8 cellular contexts compared by ENCODE assay signal in the genomic region with DNA sequence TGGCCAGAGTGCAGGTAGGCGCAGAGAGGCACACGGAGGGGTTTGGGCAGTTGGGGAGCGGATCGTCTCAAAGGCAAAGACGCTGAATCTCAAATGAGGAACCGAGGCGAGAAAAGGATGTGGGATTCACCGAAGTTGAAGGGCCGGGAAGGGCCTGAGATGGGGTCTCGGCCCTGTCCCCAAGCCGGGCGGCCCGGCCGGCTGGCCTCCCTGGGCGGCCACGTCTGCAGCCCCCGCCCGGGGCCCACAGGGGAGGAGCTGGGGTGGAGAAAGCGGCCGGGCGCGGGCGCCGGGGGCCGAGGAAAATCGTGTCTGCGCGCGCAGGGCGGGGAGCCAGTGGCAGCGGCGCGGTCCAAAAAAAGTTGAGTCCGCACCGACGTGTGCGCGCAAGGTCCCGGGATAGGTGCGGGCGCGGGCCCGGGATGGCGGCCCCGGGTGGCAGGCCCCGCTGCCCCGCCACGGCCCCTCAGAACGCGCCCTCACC. TPM values are rescaled to one million over a fixed set of nuclear protein-coding genes. Genes with fewer than 3 reads are reported as not detected.
DNase-seq lines count a peak whose midpoint lies in the region; ATAC-seq and TF ChIP-seq lines count a peak whose summit lies in the region.

No MANE protein-coding gene starts in this region.

- no peak for TF ChIP-seq EP300 in stomach (IDR thresholded peaks at IDR 0.05)

- H3K27me3 ChIP-seq in A673 (replicated peaks; ENCODE audit: insufficient read depth, low read depth, low read length, poor library complexity) (no peaks in the 10 kb centered on the region), stomach (no peaks in the 10 kb centered on the region)

- intact Hi-C loops in A673 (cut with micrococcal nuclease; ENCODE audit: unreplicated experiment) (no loop called here), stomach (cut with DNase I; ENCODE audit: low total_unique reads) (no loop called here)

- POLR2A ChIA-PET in A673 (lab: Charles Lee; ENCODE audit: low non-redundant PET) = no interaction called here

- peak overlapping the region; percentile 68 for H3K4me3 ChIP-seq in A673 (ENCODE audit: low read depth, low read length, poor library complexity, severe bottlenecking)
- peak overlapping the region; percentile 84 for H3K4me3 ChIP-seq in choroid plexus epithelial cell (ENCODE audit: low read depth, low read length)
- peak overlapping the region; percentile 74 to 98 (median 86) for H3K4me3 ChIP-seq in stomach

- DNase-seq in A673 (ENCODE audit: low spot score) (peak; percentile 42), choroid plexus epithelial cell (ENCODE audit: low read depth) (peak; percentile 28), left lobe of liver (ENCODE audit: low spot score) (no peak), stomach (peak; percentile 43), midbrain (lab: John Stamatoyannopoulos, UW) (no peak)

- H3K4me1 ChIP-seq in A673 (ENCODE audit: insufficient read depth, low read length, poor library complexity, severe bottlenecking) (peaks cover 19% of the 10 kb centered on the region), stomach (peaks cover 42 to 58% (median 50%) of the 10 kb centered on the region in 4 donors)

- H3K9me3 ChIP-seq in A673 (ENCODE audit: low read depth, low read length, poor library complexity, severe bottlenecking) = no peaks in the 10 kb centered on the region
- H3K9me3 ChIP-seq in stomach = no peaks in the 10 kb centered on the region

- H3K36me3 ChIP-seq in A673 (ENCODE audit: insufficient read depth, low read length, poor library complexity, severe bottlenecking) (no peaks in the 10 kb centered on the region), stomach (peaks cover 1 to 5% (median 4%) of the 10 kb centered on the region in 4 donors)

- TF ChIP-seq CTCF in A673 (conservative IDR thresholded peaks at IDR 0.05; ENCODE audit: low read depth, low read length) (no peak), choroid plexus epithelial cell (conservative IDR thresholded peaks at IDR 0.05; ENCODE audit: low read depth, low read length) (no peak), stomach (IDR thresholded peaks at IDR 0.05) (no peak)

- BruUV-seq in A673 (replicated peaks; lab: Mats Ljungman, UMichigan) = no TSS peak

- ATAC-seq in GM18873 (IDR thresholded peaks at IDR 0.05; ENCODE audit: low FRiP score, unreplicated experiment) = peak; percentile 10
- ATAC-seq in HG03097 (IDR thresholded peaks at IDR 0.05; ENCODE audit: low FRiP score, unreplicated experiment) = peak; percentile 24
- ATAC-seq in SK-N-SH treated with all-trans-retinoic acid at 6 μM for 48 hours = peak; percentile 50
- ATAC-seq in left lobe of liver = peak; percentile 47

- WGBS in stomach, 5 donors = 0 to 3% (median 1%) methylated on average over 22 to 50 of the region's 50 CpGs

- TF ChIP-seq POLR2A in stomach (IDR thresholded peaks at IDR 0.05) = no peak

- H3K27ac ChIP-seq in A673 (ENCODE audit: low read depth, low read length, poor library complexity, severe bottlenecking) (peak overlapping the region; percentile 87), stomach (peak overlapping the region; percentile 90 to 98 (median 95))

- CTCF ChIA-PET in A673 (lab: Charles Lee) = no interaction called here

TF ChIP-seq in SK-N-SH treated with all-trans-retinoic acid at 6 μM for 48 hours, 23 proteins besides CTCF, POLR2A, EP300 and RAD21:
- no peak for TF ChIP-seq SNAI2 (CRISPR knock-in tag; IDR thresholded peaks at IDR 0.05)
- no peak for TF ChIP-seq ISL1 (CRISPR knock-in tag; IDR thresholded peaks at IDR 0.05)
- TF ChIP-seq, protein P1, sequence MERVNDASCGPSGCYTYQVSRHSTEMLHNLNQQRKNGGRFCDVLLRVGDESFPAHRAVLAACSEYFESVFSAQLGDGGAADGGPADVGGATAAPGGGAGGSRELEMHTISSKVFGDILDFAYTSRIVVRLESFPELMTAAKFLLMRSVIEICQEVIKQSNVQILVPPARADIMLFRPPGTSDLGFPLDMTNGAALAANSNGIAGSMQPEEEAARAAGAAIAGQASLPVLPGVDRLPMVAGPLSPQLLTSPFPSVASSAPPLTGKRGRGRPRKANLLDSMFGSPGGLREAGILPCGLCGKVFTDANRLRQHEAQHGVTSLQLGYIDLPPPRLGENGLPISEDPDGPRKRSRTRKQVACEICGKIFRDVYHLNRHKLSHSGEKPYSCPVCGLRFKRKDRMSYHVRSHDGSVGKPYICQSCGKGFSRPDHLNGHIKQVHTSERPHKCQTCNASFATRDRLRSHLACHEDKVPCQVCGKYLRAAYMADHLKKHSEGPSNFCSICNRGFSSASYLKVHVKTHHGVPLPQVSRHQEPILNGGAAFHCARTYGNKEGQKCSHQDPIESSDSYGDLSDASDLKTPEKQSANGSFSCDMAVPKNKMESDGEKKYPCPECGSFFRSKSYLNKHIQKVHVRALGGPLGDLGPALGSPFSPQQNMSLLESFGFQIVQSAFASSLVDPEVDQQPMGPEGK (CRISPR knock-in tag; IDR thresholded peaks at IDR 0.05; ENCODE audit: borderline replicate concordance) = no peak
- TF ChIP-seq, protein P2, sequence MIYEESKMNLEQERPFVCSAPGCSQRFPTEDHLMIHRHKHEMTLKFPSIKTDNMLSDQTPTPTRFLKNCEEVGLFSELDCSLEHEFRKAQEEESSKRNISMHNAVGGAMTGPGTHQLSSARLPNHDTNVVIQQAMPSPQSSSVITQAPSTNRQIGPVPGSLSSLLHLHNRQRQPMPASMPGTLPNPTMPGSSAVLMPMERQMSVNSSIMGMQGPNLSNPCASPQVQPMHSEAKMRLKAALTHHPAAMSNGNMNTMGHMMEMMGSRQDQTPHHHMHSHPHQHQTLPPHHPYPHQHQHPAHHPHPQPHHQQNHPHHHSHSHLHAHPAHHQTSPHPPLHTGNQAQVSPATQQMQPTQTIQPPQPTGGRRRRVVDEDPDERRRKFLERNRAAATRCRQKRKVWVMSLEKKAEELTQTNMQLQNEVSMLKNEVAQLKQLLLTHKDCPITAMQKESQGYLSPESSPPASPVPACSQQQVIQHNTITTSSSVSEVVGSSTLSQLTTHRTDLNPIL (CRISPR knock-in tag; IDR thresholded peaks at IDR 0.05; ENCODE audit: low read depth) = no peak
- no peak for TF ChIP-seq GLIS3 (CRISPR knock-in tag; IDR thresholded peaks at IDR 0.05)
- TF ChIP-seq RARB (CRISPR knock-in tag; IDR thresholded peaks at IDR 0.05) = no peak
- TF ChIP-seq ZNF565 (CRISPR knock-in tag; conservative IDR thresholded peaks at IDR 0.05; ENCODE audit: low read depth) = no peak
- no peak for TF ChIP-seq ESRRG (CRISPR knock-in tag; IDR thresholded peaks at IDR 0.05)
- TF ChIP-seq, protein P3, sequence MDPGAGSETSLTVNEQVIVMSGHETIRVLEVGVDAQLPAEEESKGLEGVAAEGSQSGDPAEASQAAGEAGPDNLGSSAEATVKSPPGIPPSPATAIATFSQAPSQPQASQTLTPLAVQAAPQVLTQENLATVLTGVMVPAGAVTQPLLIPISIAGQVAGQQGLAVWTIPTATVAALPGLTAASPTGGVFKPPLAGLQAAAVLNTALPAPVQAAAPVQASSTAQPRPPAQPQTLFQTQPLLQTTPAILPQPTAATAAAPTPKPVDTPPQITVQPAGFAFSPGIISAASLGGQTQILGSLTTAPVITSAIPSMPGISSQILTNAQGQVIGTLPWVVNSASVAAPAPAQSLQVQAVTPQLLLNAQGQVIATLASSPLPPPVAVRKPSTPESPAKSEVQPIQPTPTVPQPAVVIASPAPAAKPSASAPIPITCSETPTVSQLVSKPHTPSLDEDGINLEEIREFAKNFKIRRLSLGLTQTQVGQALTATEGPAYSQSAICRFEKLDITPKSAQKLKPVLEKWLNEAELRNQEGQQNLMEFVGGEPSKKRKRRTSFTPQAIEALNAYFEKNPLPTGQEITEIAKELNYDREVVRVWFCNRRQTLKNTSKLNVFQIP (CRISPR knock-in tag; IDR thresholded peaks at IDR 0.05; ENCODE audit: borderline replicate concordance, low read depth) = no peak
- no peak for TF ChIP-seq OSR1 (CRISPR knock-in tag; IDR thresholded peaks at IDR 0.05)
- TF ChIP-seq CSDC2 (CRISPR knock-in tag; IDR thresholded peaks at IDR 0.05) = no peak
- TF ChIP-seq ZFP30 (CRISPR knock-in tag; IDR thresholded peaks at IDR 0.05) = no peak
- no peak for TF ChIP-seq BACH2 (CRISPR knock-in tag; IDR thresholded peaks at IDR 0.05; ENCODE audit: borderline replicate concordance)

RNA-seq across cellular contexts. Expression of a gene that starts 0.4 kb away (rescaled TPM):
- total RNA-seq in A673 (2021) (41.9 and 47.6 TPM in 2 replicates), left lobe of liver (20.1 TPM), stomach (100 to 1,000 TPM in 1 of 5 donors, 10 to 100 TPM in 4; 12.7 to 136 (median 25.9) TPM)
- 10 to 100 TPM in 2 of 3 donors, 1 to 10 TPM in 1; 5.7 to 19.8 (median 16.2) TPM for polyA plus RNA-seq in stomach

RNA-seq across cellular contexts. Expression of a gene that starts 12.3 kb away (rescaled TPM):
- total RNA-seq in A673 (2021) (not detected in 2 replicates), left lobe of liver (not detected), stomach (not detected)
- not detected for polyA plus RNA-seq in stomach

RNA-seq across cellular contexts. Expression of a gene that starts 24.1 kb away (rescaled TPM):
- total RNA-seq in A673 (2021) (15.5 and 17.6 TPM in 2 replicates), left lobe of liver (172 TPM), stomach (10 to 100 TPM; 10.1 to 20.1 (median 12.8) TPM)
- 10 to 100 TPM; 18.6 to 20.7 (median 19.2) TPM for polyA plus RNA-seq in stomach

RNA-seq across cellular contexts. Expression of a gene that starts 31.3 kb away (rescaled TPM):
- total RNA-seq in A673 (2021) = not detected in 2 replicates
- 1.0 TPM for total RNA-seq in left lobe of liver
- 1 to 10 TPM in 3 of 5 donors, not detected in 2; 2.4 to 5.2 (median 3.1) TPM for total RNA-seq in stomach
- polyA plus RNA-seq in stomach = under 1 TPM; 0.61 to 0.95 (median 0.75) TPM

RNA-seq across cellular contexts. Expression of a gene that starts 31.3 kb away (rescaled TPM):
- total RNA-seq in A673 (2021) = 21.6 and 24.8 TPM in 2 replicates
- total RNA-seq in left lobe of liver = 21.7 TPM
- 10 to 100 TPM; 22.8 to 85.8 (median 52.5) TPM for total RNA-seq in stomach
- polyA plus RNA-seq in stomach = 100 to 1,000 TPM; 128 to 205 (median 134) TPM

Comparison
In these comparisons a context has a peak if more than half of its experiments do, and no peak if none do; other contexts are left out.
1. DNase-seq: peak in A673 (single experiment), choroid plexus epithelial cell (single experiment) and stomach (single experiment); none in left lobe of liver (single experiment) and midbrain (single experiment).
2. Peak in every context shown above with its lines, with median percentiles within 50 percentile points of each other: H3K4me3 ChIP-seq and ATAC-seq.